In the genomic region with DNA sequence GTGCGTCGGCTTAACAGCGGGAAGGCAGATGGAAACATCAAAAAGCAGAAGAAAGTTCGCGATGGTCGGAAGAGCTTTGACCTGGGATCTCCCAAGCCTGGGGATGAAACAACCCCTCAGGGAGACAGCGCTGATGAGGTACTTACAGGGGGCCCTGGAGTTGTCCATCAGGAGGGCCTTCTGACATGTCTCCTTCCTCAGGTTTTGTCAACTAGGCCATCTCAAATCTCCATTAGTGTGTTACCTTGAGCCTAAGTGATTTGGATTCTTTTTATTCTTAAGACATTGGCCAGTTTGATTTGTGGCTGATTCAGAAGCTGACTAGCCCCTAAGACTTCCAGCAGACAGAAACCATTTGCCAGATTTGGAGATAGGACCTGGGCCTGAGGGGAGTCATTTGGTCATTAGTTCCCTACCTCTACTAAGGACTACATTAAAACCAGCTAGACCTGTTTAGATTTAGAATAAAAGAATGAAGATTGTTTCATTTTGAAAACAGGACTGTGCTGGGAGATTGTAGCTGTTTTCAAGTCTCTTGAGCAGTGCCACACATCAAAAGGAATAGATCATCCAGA, we compare ENCODE assay signal across 18 cellular contexts.
DNase-seq lines count a peak whose midpoint lies in the region; TF ChIP-seq lines count a peak whose summit lies in the region.
"Had no signal": no experiment of that assay in that cellular context is flagged by ENCODE, and none has a peak within 500 bp of the region (broad histone marks: within the 10 kb centered on the region; RNA-seq: fewer than 3 reads in every experiment).

No MANE protein-coding gene starts in this region.

- H3F3A ChIP-seq in PC-9 (ENCODE audit: insufficient read depth, low read depth) (no peaks in the 10 kb centered on the region), MM.1S (ENCODE audit: insufficient read depth, low read length) (no peaks in the 10 kb centered on the region)

- peaks cover 10% of the 10 kb centered on the region; the same call in 1 of the 2 replicates for H3K4me1 ChIP-seq in PC-9 (replicated peaks; ENCODE audit: insufficient read depth)
- H3K4me1 ChIP-seq in mesenchymal stem cell (ENCODE audit: control insufficient read depth, insufficient read depth, low read depth, low read length): no peaks in the 10 kb centered on the region
- no peaks in the 10 kb centered on the region for H3K4me1 ChIP-seq in MM.1S (ENCODE audit: low read length)

- H3K9me2 ChIP-seq in PC-9 (ENCODE audit: insufficient read depth): no peaks in the 10 kb centered on the region
- no peaks in the 10 kb centered on the region for H3K9me2 ChIP-seq in MM.1S (replicated peaks; ENCODE audit: insufficient read depth, low read length)

- no peak overlapping the region for H2BK12ac ChIP-seq in mesenchymal stem cell (ENCODE audit: low read length in 2 of 2)

- H2AFZ ChIP-seq in PC-9: no peak overlapping the region
- no peak overlapping the region for H2AFZ ChIP-seq in mesenchymal stem cell (ENCODE audit: low read depth, low read length)
- H2AFZ ChIP-seq in MM.1S (ENCODE audit: low read length): no peak overlapping the region

- no peaks in the 10 kb centered on the region for H3K36me3 ChIP-seq in PC-9 (ENCODE audit: low read depth)
- no peaks in the 10 kb centered on the region for H3K36me3 ChIP-seq in mesenchymal stem cell (ENCODE audit: control insufficient read depth in 1 of 2, insufficient read depth in 2 of 2, low read depth in 1 of 2, low read length in 2 of 2)
- no peaks in the 10 kb centered on the region for H3K36me3 ChIP-seq in MM.1S (replicated peaks; ENCODE audit: insufficient read depth, low read length)

- H2AK5ac ChIP-seq in mesenchymal stem cell (ENCODE audit: low read length, severe bottlenecking): no peak overlapping the region

- no peaks in the 10 kb centered on the region for H3K27me3 ChIP-seq in PC-9 (ENCODE audit: insufficient read depth, low read depth)
- peaks cover under 1 to 19% of the 10 kb centered on the region in 2 experiments for H3K27me3 ChIP-seq in mesenchymal stem cell (ENCODE audit: control insufficient read depth in 1 of 2, insufficient read depth in 1 of 2, low read length in 2 of 2)
- H3K27me3 ChIP-seq in MM.1S (replicated peaks; ENCODE audit: insufficient read depth, low read length): no peaks in the 10 kb centered on the region
- H3K27me3 ChIP-seq: BE2C had no signal

- intact Hi-C loops in PC-9 (cut with micrococcal nuclease; ENCODE audit: unreplicated experiment): loop anchor here (5.0 kb wide), 1 partner anchor 195 kb away; no protein-coding TSS in a partner anchor

- H3K9me3 ChIP-seq in PC-9 (ENCODE audit: insufficient read depth, low read depth) (no peaks in the 10 kb centered on the region), mesenchymal stem cell (ENCODE audit: control insufficient read depth, low read length) (no peaks in the 10 kb centered on the region), MM.1S (replicated peaks; ENCODE audit: insufficient read depth, low read length) (no peaks in the 10 kb centered on the region)
- H3K9me3 ChIP-seq: BE2C had no signal

- H3K4me3 ChIP-seq in PC-9 (no peak overlapping the region), mesenchymal stem cell (ENCODE audit: insufficient read depth in 1 of 2, low read depth in 1 of 2, low read length in 2 of 2) (no peak overlapping the region), MM.1S (ENCODE audit: low read length) (no peak overlapping the region)
- H3K4me3 ChIP-seq: GM12878 had no signal

- 99% methylated on average over 7 of the region's 7 CpGs for WGBS in mesenchymal stem cell

- no peak overlapping the region for H4K91ac ChIP-seq in mesenchymal stem cell (ENCODE audit: low read length)

- no peak overlapping the region for H2BK5ac ChIP-seq in mesenchymal stem cell (ENCODE audit: low read depth, low read length, poor library complexity, severe bottlenecking)

- H2BK15ac ChIP-seq in mesenchymal stem cell (ENCODE audit: low read depth, poor library complexity, severe bottlenecking): no peak overlapping the region

- H3K79me1 ChIP-seq in mesenchymal stem cell (replicated peaks; ENCODE audit: low read length, poor library complexity, severe bottlenecking): no peaks in the 10 kb centered on the region

- DNase-seq in ELF-1 (ENCODE audit: low read depth, low spot score): peak; percentile 66
- peak; percentile 37 to 64 for DNase-seq in PC-9
- DNase-seq in islet precursor cell: peak; percentile 78
- peak; percentile 7 for DNase-seq in renal cortical epithelial cell (ENCODE audit: low read depth)
- no peak for DNase-seq in mesenchymal stem cell
- no peak for DNase-seq in MM.1S
- DNase-seq in NOMO-1 treated with DMSO at 0.1 percent for 48 hours (lab: John Stamatoyannopoulos, UW; ENCODE audit: unreplicated experiment): no peak
- DNase-seq in GM19238 (ENCODE audit: insufficient read length, low spot score): no peak
- DNase-seq: ACHN; BE2C; C1 segment of cervical spinal cord; CD4-positive, CD25-positive, alpha-beta regulatory T cell; CD8-positive, alpha-beta memory T cell; COR-L47; DMS153; DMS79; H9 had no signal

- no peak overlapping the region for H3K18ac ChIP-seq in mesenchymal stem cell (ENCODE audit: low read depth in 1 of 2, low read length in 2 of 2)

- H3K9ac ChIP-seq in mesenchymal stem cell (ENCODE audit: low read length) (no peak overlapping the region), MM.1S (ENCODE audit: low read length) (no peak overlapping the region)

- H4K20me1 ChIP-seq in PC-9 (ENCODE audit: insufficient read depth) (no peaks in the 10 kb centered on the region), MM.1S (ENCODE audit: insufficient read depth, low read length) (no peaks in the 10 kb centered on the region)

- BruUV-seq in PC-9 (replicated peaks; lab: Mats Ljungman, UMichigan): no TSS peak

- no peak overlapping the region for H3K23ac ChIP-seq in mesenchymal stem cell (ENCODE audit: low read length in 2 of 2)

- H3K27ac ChIP-seq in PC-9 (no peak overlapping the region), mesenchymal stem cell (ENCODE audit: low read length, poor library complexity, severe bottlenecking) (no peak overlapping the region), MM.1S (ENCODE audit: low read length) (no peak overlapping the region)

- no peak for TF ChIP-seq CTCF in PC-9 (conservative IDR thresholded peaks at IDR 0.05)
- no peak for TF ChIP-seq CTCF in MM.1S (IDR thresholded peaks at IDR 0.05; ENCODE audit: low read length)

- no peak overlapping the region for H3K14ac ChIP-seq in mesenchymal stem cell (ENCODE audit: low read length in 2 of 2)

- CTCF ChIA-PET in PC-9 (lab: Charles Lee): no interaction called here

- POLR2A ChIA-PET in PC-9 (lab: Charles Lee; ENCODE audit: unreplicated experiment): no interaction called here

- H3K4ac ChIP-seq in mesenchymal stem cell (ENCODE audit: low read depth in 1 of 2, low read length in 2 of 2): no peak overlapping the region

- H4K8ac ChIP-seq in mesenchymal stem cell (ENCODE audit: low read length): no peak overlapping the region

- H3K4me2 ChIP-seq in PC-9: no peak overlapping the region
- H3K4me2 ChIP-seq in mesenchymal stem cell (ENCODE audit: low read length, poor library complexity, severe bottlenecking): no peak overlapping the region
- H3K4me2 ChIP-seq in MM.1S (ENCODE audit: low read depth, low read length): no peak overlapping the region

- H3K79me2 ChIP-seq in PC-9 (ENCODE audit: low read depth) (no peaks in the 10 kb centered on the region), MM.1S (ENCODE audit: low read length) (no peaks in the 10 kb centered on the region)

- H2BK120ac ChIP-seq in mesenchymal stem cell (ENCODE audit: low read depth, low read length): no peak overlapping the region

Comparison
In these comparisons a context has a peak if more than half of its experiments do, and no peak if none do; other contexts are left out.
1. DNase-seq: peak in ELF-1 (single experiment), PC-9 (2 of 2), islet precursor cell (single experiment) and renal cortical epithelial cell (single experiment); none in mesenchymal stem cell (single experiment), MM.1S (single experiment), NOMO-1 treated with DMSO at 0.1 percent for 48 hours (single experiment) and GM19238 (single experiment).